31 cellular contexts compared by ENCODE assay signal in genomic region chr1:56898005-56898373, GRCh38. TPM values are rescaled to one million over a fixed set of nuclear protein-coding genes. Genes with fewer than 3 reads are reported as not detected.
"Had no signal": no experiment of that assay in that cellular context is flagged by ENCODE, and none has a peak within 500 bp of the region (broad histone marks: within the 10 kb centered on the region; RNA-seq: fewer than 3 reads in every experiment).

No MANE protein-coding gene starts in this region.

- H3K4me1 Mint-ChIP-seq: mesothelial cell of epicardium; naive B cell; stimulated activated memory B cell treated with anti-CD40 and anti-IgM and Interleukin-4, amounts not matched to agents 10 μg/mL and 1 μg/mL and 100 μg/mL, for 72 hours; stimulated activated naive CD8-positive, alpha-beta T cell treated with anti-CD3 and anti-CD28 coated beads, Interleukin-15, amount 100 ng/mL, for 72 hours had no signal

- H3K27ac ChIP-seq: heart right ventricle, hepatocyte, lower lobe of right lung, parathyroid adenoma, sigmoid colon, spleen, tibial nerve, uterus had no signal

- H3K36me3 Mint-ChIP-seq: mesothelial cell of epicardium; naive B cell; natural killer cell; stimulated activated memory B cell treated with anti-CD40 and anti-IgM and Interleukin-4, amounts not matched to agents 10 μg/mL and 1 μg/mL and 100 μg/mL, for 72 hours; type B pancreatic cell had no signal

- H2AFZ ChIP-seq: hepatocyte, parathyroid adenoma had no signal

- H3K9me3 Mint-ChIP-seq: mesothelial cell of epicardium; natural killer cell; stimulated activated memory B cell treated with anti-CD40 and anti-IgM and Interleukin-4, amounts not matched to agents 10 μg/mL and 1 μg/mL and 100 μg/mL, for 72 hours; stimulated activated naive CD8-positive, alpha-beta T cell treated with anti-CD3 and anti-CD28 coated beads, Interleukin-15, amount 100 ng/mL, for 72 hours; type B pancreatic cell had no signal

- H3K27me3 Mint-ChIP-seq: stimulated activated memory B cell treated with anti-CD40 and anti-IgM and Interleukin-4, amounts not matched to agents 10 μg/mL and 1 μg/mL and 100 μg/mL, for 72 hours had no signal

- DNase-seq: islet precursor cell; left ventricle myocardium superior; lower lobe of right lung; mesendoderm; naive B cell; natural killer cell; right cardiac atrium; sigmoid colon; spleen; stimulated activated CD4-positive, alpha-beta T cell treated with anti-CD3 and anti-CD28 coated beads, Interleukin-1b, Interleukin-23, amount 100 ng/mL, for 48 hours; stimulated activated CD4-positive, alpha-beta T cell treated with anti-CD3 and anti-CD28 coated beads, Interleukin-2, amount 100 ng/mL, for 48 hours; stimulated activated CD4-positive, alpha-beta T cell treated with anti-CD3 and anti-CD28 coated beads, Interleukin-4, amount 100 ng/mL, for 4 hours; stimulated activated CD8-positive, alpha-beta memory T cell treated with anti-CD3 and anti-CD28 coated beads, Interleukin-4, amount 100 ng/mL, for 48 hours; stimulated activated naive CD4-positive, alpha-beta T cell treated with Interleukin-2 at 50 U/mL for 16 hours; stimulated activated naive CD8-positive, alpha-beta T cell treated with anti-CD3 and anti-CD28 coated beads, Interleukin-15, amount 100 ng/mL, for 72 hours; substantia nigra; uterus had no signal

- H3K27ac Mint-ChIP-seq: mesothelial cell of epicardium; naive B cell; natural killer cell; progenitor cell of endocrine pancreas; stimulated activated memory B cell treated with anti-CD40 and anti-IgM and Interleukin-4, amounts not matched to agents 10 μg/mL and 1 μg/mL and 100 μg/mL, for 72 hours; stimulated activated naive CD8-positive, alpha-beta T cell treated with anti-CD3 and anti-CD28 coated beads, Interleukin-15, amount 100 ng/mL, for 72 hours; type B pancreatic cell had no signal

- H3K79me2 ChIP-seq: hepatocyte, parathyroid adenoma had no signal

- H3K36me3 ChIP-seq: heart right ventricle, lower lobe of right lung, sigmoid colon, spleen, tibial nerve, uterus had no signal

- H3K9ac ChIP-seq: parathyroid adenoma had no signal

- H3K27me3 ChIP-seq: heart right ventricle, hepatocyte, sigmoid colon, tibial nerve, uterus had no signal

- H3K4me2 ChIP-seq: hepatocyte had no signal

- H3K4me1 ChIP-seq: parathyroid adenoma, sigmoid colon, spleen, tibial nerve, uterus had no signal

- H3K4me3 Mint-ChIP-seq: mesothelial cell of epicardium; naive B cell; natural killer cell; stimulated activated memory B cell treated with anti-CD40 and anti-IgM and Interleukin-4, amounts not matched to agents 10 μg/mL and 1 μg/mL and 100 μg/mL, for 72 hours; stimulated activated naive CD8-positive, alpha-beta T cell treated with anti-CD3 and anti-CD28 coated beads, Interleukin-15, amount 100 ng/mL, for 72 hours; type B pancreatic cell had no signal

- H3K4me3 ChIP-seq: heart right ventricle, hepatocyte, lower lobe of right lung, sigmoid colon, spleen, tibial nerve, uterus had no signal

- H3K9me3 ChIP-seq: heart right ventricle, lower lobe of right lung, sigmoid colon, spleen, tibial nerve, uterus had no signal

RNA-seq across cellular contexts. Expression of gene C8A, which starts 43.4 kb away (rescaled TPM):
- total RNA-seq: kidney epithelial cell, left ventricle myocardium superior, lower lobe of right lung, mesothelial cell of epicardium, mononuclear cell, natural killer cell, osteoblast, pulmonary artery endothelial cell, right cardiac atrium, sigmoid colon, spleen, temporal lobe, tibial nerve, uterus had no signal
- polyA plus RNA-seq: heart right ventricle, neural cell, right cardiac atrium, sigmoid colon had no signal
